In the genomic region with DNA sequence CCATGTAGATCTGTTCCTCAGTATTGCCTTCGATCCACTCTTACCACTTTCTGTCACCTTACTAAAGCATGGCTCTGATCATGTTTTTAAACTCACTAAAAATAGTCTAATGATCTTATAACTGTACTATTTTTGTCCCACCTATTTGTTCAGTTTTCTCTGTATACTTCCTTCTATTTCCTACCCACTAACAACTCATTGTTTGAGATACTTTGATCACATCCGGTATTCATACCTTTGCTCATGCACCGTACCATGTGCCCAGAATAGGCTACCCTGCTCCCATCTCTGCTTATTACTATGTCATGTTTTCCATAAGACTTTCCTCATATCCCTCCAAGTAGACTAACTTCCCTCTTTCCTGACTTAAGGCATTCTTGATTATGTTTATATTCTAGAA, we compare ENCODE assay signal across 16 cellular contexts.
DNase-seq lines count a peak whose midpoint lies in the region; ATAC-seq and TF ChIP-seq lines count a peak whose summit lies in the region.
"Had no signal": no experiment of that assay in that cellular context is flagged by ENCODE, and none has a peak within 500 bp of the region (broad histone marks: within the 10 kb centered on the region; RNA-seq: fewer than 3 reads in every experiment).

No MANE protein-coding gene starts in this region.

- WGBS in heart right ventricle, 2 donors: 43 to 48% methylated on average over 3 of the region's 3 CpGs
- 62 to 65% methylated on average over 3 of the region's 3 CpGs for WGBS in upper lobe of left lung, 2 donors

- no peak for TF ChIP-seq EP300 in upper lobe of left lung (IDR thresholded peaks at IDR 0.05)

- H3K27me3 Mint-ChIP-seq in activated naive CD8-positive, alpha-beta T cell treated with anti-CD3 and anti-CD28 coated beads, Interleukin-2, amount 50 U/mL, for 24 hours: no peaks in the 10 kb centered on the region
- H3K27me3 Mint-ChIP-seq in naive B cell (no peaks in the 10 kb centered on the region), WTC11 (ENCODE audit: low read depth) (no peaks in the 10 kb centered on the region)
- no peaks in the 10 kb centered on the region for H3K27me3 Mint-ChIP-seq in activated CD4-positive, alpha-beta memory T cell treated with anti-CD3 and anti-CD28 coated beads, Interleukin-2, amount 10 ng/mL, durations not matched to agents 7 days and 5 days
- H3K27me3 Mint-ChIP-seq: brain had no signal

- H3K27ac ChIP-seq in heart right ventricle: peak overlapping the region in 2 of 10 donors; percentile 27 to 40
- H3K27ac ChIP-seq in upper lobe of left lung: peak overlapping the region in 1 of 4 donors; percentile 2
- H3K27ac ChIP-seq: esophagus muscularis mucosa, uterus had no signal

- peaks cover 58% of the 10 kb centered on the region for H3K4me1 Mint-ChIP-seq in activated naive CD8-positive, alpha-beta T cell treated with anti-CD3 and anti-CD28 coated beads, Interleukin-2, amount 50 U/mL, for 24 hours
- H3K4me1 Mint-ChIP-seq in naive B cell: peaks cover 46 to 68% (median 56%) of the 10 kb centered on the region in 3 donors
- H3K4me1 Mint-ChIP-seq in WTC11: peaks cover 41% of the 10 kb centered on the region
- peaks cover 19% of the 10 kb centered on the region for H3K4me1 Mint-ChIP-seq in activated CD4-positive, alpha-beta memory T cell treated with anti-CD3 and anti-CD28 coated beads, Interleukin-2, amount 10 ng/mL, durations not matched to agents 7 days and 5 days

- no peaks in the 10 kb centered on the region for H3K36me3 Mint-ChIP-seq in activated naive CD8-positive, alpha-beta T cell treated with anti-CD3 and anti-CD28 coated beads, Interleukin-2, amount 50 U/mL, for 24 hours (ENCODE audit: low read depth)
- H3K36me3 Mint-ChIP-seq in naive B cell: no peaks in the 10 kb centered on the region
- H3K36me3 Mint-ChIP-seq in WTC11: no peaks in the 10 kb centered on the region
- H3K36me3 Mint-ChIP-seq in activated CD4-positive, alpha-beta memory T cell treated with anti-CD3 and anti-CD28 coated beads, Interleukin-2, amount 10 ng/mL, durations not matched to agents 7 days and 5 days (ENCODE audit: low read depth): no peaks in the 10 kb centered on the region
- H3K36me3 Mint-ChIP-seq: brain had no signal

- H3K9me3 ChIP-seq in heart right ventricle (no peaks in the 10 kb centered on the region), upper lobe of left lung (no peaks in the 10 kb centered on the region)
- H3K9me3 ChIP-seq: esophagus muscularis mucosa, uterus had no signal

- intact Hi-C loops in heart right ventricle (cut with DNase I): loop anchor here in 4 of 10 donors (10.0 kb wide), 3 partner anchors 86 to 546 kb away; no protein-coding TSS in a partner anchor
- intact Hi-C loops in cardiac septum (cut with DNase I): no loop called here

- H3K36me3 ChIP-seq in heart right ventricle: no peaks in the 10 kb centered on the region
- no peaks in the 10 kb centered on the region for H3K36me3 ChIP-seq in upper lobe of left lung
- H3K36me3 ChIP-seq: esophagus muscularis mucosa, uterus had no signal

- no peak overlapping the region for H3K4me3 ChIP-seq in heart right ventricle
- no peak overlapping the region for H3K4me3 ChIP-seq in upper lobe of left lung
- H3K4me3 ChIP-seq: esophagus muscularis mucosa, uterus had no signal

- ATAC-seq in heart right ventricle (peak in 5 of 8 donors; percentile 11 to 63 (median 35)), naive B cell (ENCODE audit: low read depth in 2 of 2) (peak; percentile 64 to 70), upper lobe of left lung (ENCODE audit: low FRiP score in 2 of 2) (no peak), WTC11 (no peak)
- ATAC-seq in activated naive CD8-positive, alpha-beta T cell treated with anti-CD3 and anti-CD28 coated beads, Interleukin-2, amount 50 U/mL, for 24 hours: peak; percentile 54

- H3K4me3 Mint-ChIP-seq in activated naive CD8-positive, alpha-beta T cell treated with anti-CD3 and anti-CD28 coated beads, Interleukin-2, amount 50 U/mL, for 24 hours: no peak overlapping the region
- H3K4me3 Mint-ChIP-seq in naive B cell: peak overlapping the region in 5 of 8 donors; percentile 6 to 45 (median 37)
- H3K4me3 Mint-ChIP-seq in WTC11: no peak overlapping the region
- no peak overlapping the region for H3K4me3 Mint-ChIP-seq in activated CD4-positive, alpha-beta memory T cell treated with anti-CD3 and anti-CD28 coated beads, Interleukin-2, amount 10 ng/mL, durations not matched to agents 7 days and 5 days
- H3K4me3 Mint-ChIP-seq: neural crest cell had no signal

- POLR2A ChIA-PET in WTC11 (lab: Charles Lee): no interaction called here
- POLR2A ChIA-PET in activated CD4-positive, alpha-beta memory T cell treated with anti-CD3 and anti-CD28 coated beads, Interleukin-2, amount 10 ng/mL, durations not matched to agents 7 days and 5 days (lab: Charles Lee): no interaction called here

- H3K27ac Mint-ChIP-seq in activated naive CD8-positive, alpha-beta T cell treated with anti-CD3 and anti-CD28 coated beads, Interleukin-2, amount 50 U/mL, for 24 hours: no peak overlapping the region
- H3K27ac Mint-ChIP-seq in naive B cell: peak overlapping the region in 3 of 6 donors; percentile 1 to 28 (median 13)
- H3K27ac Mint-ChIP-seq in WTC11: no peak overlapping the region
- H3K27ac Mint-ChIP-seq in activated CD4-positive, alpha-beta memory T cell treated with anti-CD3 and anti-CD28 coated beads, Interleukin-2, amount 10 ng/mL, durations not matched to agents 7 days and 5 days: no peak overlapping the region

- H3K27me3 ChIP-seq in heart right ventricle: no peaks in the 10 kb centered on the region
- H3K27me3 ChIP-seq in upper lobe of left lung: no peaks in the 10 kb centered on the region
- H3K27me3 ChIP-seq: esophagus muscularis mucosa, uterus had no signal

- no peak for TF ChIP-seq POLR2A in upper lobe of left lung (IDR thresholded peaks at IDR 0.05)

- DNase-seq in heart right ventricle (no peak), cardiac septum (ENCODE audit: low spot score) (no peak), naive B cell (no peak), NCI-H1436 treated with DMSO at 0.1 percent for 48 hours (lab: John Stamatoyannopoulos, UW) (no peak), upper lobe of left lung (no peak), WTC11 (ENCODE audit: low spot score) (no peak)
- no peak for DNase-seq in activated naive CD8-positive, alpha-beta T cell treated with anti-CD3 and anti-CD28 coated beads, Interleukin-2, amount 50 U/mL, for 24 hours
- no peak for DNase-seq in activated CD4-positive, alpha-beta memory T cell treated with anti-CD3 and anti-CD28 coated beads, Interleukin-2, amount 10 ng/mL, durations not matched to agents 7 days and 5 days
- DNase-seq: glutamatergic neuron; NCI-H1694 treated with DMSO at 0.1 percent for 48 hours; stimulated activated CD4-positive, alpha-beta T cell treated with anti-CD3 and anti-CD28 coated beads, Interleukin-15, amount 100 ng/mL, for 24 hours; stimulated activated naive CD4-positive, alpha-beta T cell treated with Interleukin-2 at 50 U/mL for 16 hours; uterus had no signal

- CTCF ChIA-PET in WTC11 (lab: Charles Lee): no interaction called here
- CTCF ChIA-PET in activated CD4-positive, alpha-beta memory T cell treated with anti-CD3 and anti-CD28 coated beads, Interleukin-2, amount 10 ng/mL, durations not matched to agents 7 days and 5 days (lab: Charles Lee): no interaction called here

- no peaks in the 10 kb centered on the region for H3K9me3 Mint-ChIP-seq in activated naive CD8-positive, alpha-beta T cell treated with anti-CD3 and anti-CD28 coated beads, Interleukin-2, amount 50 U/mL, for 24 hours
- no peaks in the 10 kb centered on the region for H3K9me3 Mint-ChIP-seq in naive B cell
- H3K9me3 Mint-ChIP-seq in WTC11: no peaks in the 10 kb centered on the region
- no peaks in the 10 kb centered on the region for H3K9me3 Mint-ChIP-seq in activated CD4-positive, alpha-beta memory T cell treated with anti-CD3 and anti-CD28 coated beads, Interleukin-2, amount 10 ng/mL, durations not matched to agents 7 days and 5 days
- H3K9me3 Mint-ChIP-seq: brain, neural crest cell had no signal

- TF ChIP-seq CTCF in heart right ventricle (IDR thresholded peaks at IDR 0.05): no peak
- no peak for TF ChIP-seq CTCF in upper lobe of left lung (IDR thresholded peaks at IDR 0.05)
- no peak for TF ChIP-seq CTCF in WTC11 (IDR thresholded peaks at IDR 0.05)

- H3K4me1 ChIP-seq in heart right ventricle: peaks cover 0 to 84% (median 59%) of the 10 kb centered on the region in 9 donors
- peaks cover 28 to 59% (median 45%) of the 10 kb centered on the region in 4 donors for H3K4me1 ChIP-seq in upper lobe of left lung

TF ChIP-seq in WTC11, 78 proteins besides CTCF, POLR2A, EP300 and RAD21:
- no peak for TF ChIP-seq NR3C1 (CRISPR knock-in tag; conservative IDR thresholded peaks at IDR 0.05; ENCODE audit: low read depth)

Comparison
In these comparisons a context has a peak if more than half of its experiments do, and no peak if none do; other contexts are left out.
1. ATAC-seq: peak in heart right ventricle (5 of 8), activated naive CD8-positive, alpha-beta T cell treated with anti-CD3 and anti-CD28 coated beads, Interleukin-2, amount 50 U/mL, for 24 hours (single experiment) and naive B cell (2 of 2); none in upper lobe of left lung (0 of 2) and WTC11 (single experiment).
2. H3K4me3 Mint-ChIP-seq: peak in naive B cell (5 of 8); none in activated naive CD8-positive, alpha-beta T cell treated with anti-CD3 and anti-CD28 coated beads, Interleukin-2, amount 50 U/mL, for 24 hours (single experiment), WTC11 (single experiment) and activated CD4-positive, alpha-beta memory T cell treated with anti-CD3 and anti-CD28 coated beads, Interleukin-2, amount 10 ng/mL, durations not matched to agents 7 days and 5 days (single experiment).